8 cellular contexts compared by ENCODE assay signal in the genomic region with DNA sequence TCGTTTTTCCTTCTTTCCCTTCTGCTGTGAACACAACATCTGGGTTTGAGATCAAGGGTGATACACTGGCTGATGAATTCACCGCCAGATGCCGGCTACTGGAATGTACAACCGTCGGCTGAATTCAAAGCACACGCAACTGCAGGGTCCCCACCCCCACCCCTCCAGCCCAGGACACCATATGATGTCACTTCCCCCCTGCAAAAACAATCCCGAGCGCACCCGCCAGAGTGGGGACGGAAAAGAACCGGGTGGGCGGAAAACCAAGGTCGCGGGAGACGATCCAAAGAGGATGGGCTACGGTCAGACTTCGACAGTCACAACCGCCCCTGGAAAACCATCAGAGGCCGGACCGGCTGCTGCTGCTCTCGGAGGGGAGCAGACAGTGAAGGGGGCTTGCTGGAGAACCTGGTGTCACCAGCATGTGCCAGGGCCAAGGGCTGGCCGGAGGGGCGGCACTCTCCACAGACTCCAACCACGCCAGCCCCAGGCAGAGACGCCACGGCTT. TPM values are rescaled to one million over a fixed set of nuclear protein-coding genes. Genes with fewer than 3 reads are reported as not detected.
DNase-seq lines count a peak whose midpoint lies in the region; ATAC-seq and TF ChIP-seq lines count a peak whose summit lies in the region.

No MANE protein-coding gene starts in this region.

- H3K36me3 ChIP-seq in DND-41 (ENCODE audit: insufficient read depth, low read length) (no peaks in the 10 kb centered on the region), esophagus (ENCODE audit: control insufficient read depth in 2 of 2, insufficient read depth in 2 of 2, low read length in 1 of 2) (no peaks in the 10 kb centered on the region)

- H3K4me1 Mint-ChIP-seq in WTC11 (peaks cover 31% of the 10 kb centered on the region), osteocyte (ENCODE audit: unreplicated experiment) (peaks cover 88% of the 10 kb centered on the region)

- H3K9me3 ChIP-seq in DND-41 (ENCODE audit: insufficient read depth, low read length, severe bottlenecking) (no peaks in the 10 kb centered on the region), esophagus (ENCODE audit: control insufficient read depth in 2 of 2, insufficient read depth in 1 of 2, low read depth in 1 of 2, low read length in 1 of 2) (no peaks in the 10 kb centered on the region)

- H3K27me3 Mint-ChIP-seq in WTC11 (ENCODE audit: low read depth), result no peaks in the 10 kb centered on the region
- H3K27me3 Mint-ChIP-seq in osteocyte (ENCODE audit: unreplicated experiment), result no peaks in the 10 kb centered on the region

- 40 to 44% methylated on average over 26 of the region's 26 CpGs for WGBS in esophagus, 2 donors

- H3K4me3 Mint-ChIP-seq in WTC11 (no peak overlapping the region), osteocyte (ENCODE audit: unreplicated experiment) (peak overlapping the region; percentile 32)

- H3K9ac ChIP-seq in DND-41 (ENCODE audit: low read depth, low read length), result no peak overlapping the region

- H3K27me3 ChIP-seq in DND-41 (ENCODE audit: insufficient read depth, low read length, poor library complexity) (peaks cover 3% of the 10 kb centered on the region), esophagus (ENCODE audit: control insufficient read depth in 1 of 2, insufficient read depth in 2 of 2, low read length in 2 of 2) (no peaks in the 10 kb centered on the region)

- H3K27ac Mint-ChIP-seq in WTC11, result peak overlapping the region; percentile 85; the same call in 1 of the 2 replicates
- H3K27ac Mint-ChIP-seq in osteocyte (ENCODE audit: unreplicated experiment), result peak overlapping the region; percentile 99

- CTCF ChIA-PET in WTC11 (lab: Charles Lee), result interaction anchor here (0.6 kb wide), 1 partner anchor 80 kb away, joined by 3 read pairs; no protein-coding TSS in a partner anchor

- no peak for TF ChIP-seq CTCF in DND-41 (IDR thresholded peaks at IDR 0.05; ENCODE audit: borderline replicate concordance, extremely low read depth, low read length, poor library complexity, severe bottlenecking)
- no peak for TF ChIP-seq CTCF in WTC11 (IDR thresholded peaks at IDR 0.05)
- no peak for TF ChIP-seq CTCF in osteocyte (IDR thresholded peaks at IDR 0.05)

- H3K27ac ChIP-seq in DND-41 (ENCODE audit: low read length) (no peak overlapping the region), esophagus (ENCODE audit: low read depth in 2 of 2, low read length in 1 of 2) (peak overlapping the region; percentile 79 to 90)

- POLR2A ChIA-PET in WTC11 (lab: Charles Lee), result no interaction called here

- no peak overlapping the region for H2AFZ ChIP-seq in DND-41 (ENCODE audit: low read depth, low read length)

- H3K4me1 ChIP-seq in DND-41 (ENCODE audit: insufficient read depth, low read length) (peaks cover 9% of the 10 kb centered on the region; the same call in 1 of the 2 replicates), esophagus (ENCODE audit: control insufficient read depth in 2 of 2, insufficient read depth in 2 of 2, low read length in 1 of 2) (peaks cover 8 to 40% of the 10 kb centered on the region in 2 donors)

- peak; percentile 70 for DNase-seq in DND-41
- no peak for DNase-seq in WTC11 (ENCODE audit: low spot score)
- DNase-seq in osteocyte (ENCODE audit: extremely low spot score, unreplicated experiment), result no peak
- DNase-seq in COLO829 (ENCODE audit: low spot score), result no peak
- no peak for DNase-seq in DMS53 treated with DMSO at 0.1 percent for 48 hours (lab: John Stamatoyannopoulos, UW; ENCODE audit: unreplicated experiment)

- peak; percentile 88 for ATAC-seq in DND-41 (ENCODE audit: insufficient read depth, low read depth)
- ATAC-seq in WTC11, result no peak
- ATAC-seq in HG03432 (IDR thresholded peaks at IDR 0.05; ENCODE audit: unreplicated experiment), result no peak
- ATAC-seq in HG03135 (IDR thresholded peaks at IDR 0.05; ENCODE audit: unreplicated experiment), result no peak

- H3K4me2 ChIP-seq in DND-41 (ENCODE audit: insufficient read depth, low read length), result no peak overlapping the region

- H3K36me3 Mint-ChIP-seq in WTC11 (0 out of 2 replicates have a peak, but pooled peaks cover 4% of the 10 kb centered on the region), osteocyte (ENCODE audit: unreplicated experiment) (peaks cover 6% of the 10 kb centered on the region)

- no peaks in the 10 kb centered on the region for H3K9me3 Mint-ChIP-seq in WTC11
- H3K9me3 Mint-ChIP-seq in osteocyte (ENCODE audit: unreplicated experiment), result no peaks in the 10 kb centered on the region

- H3K4me3 ChIP-seq in DND-41 (ENCODE audit: low read depth in 1 of 2, low read length in 2 of 2) (no peak overlapping the region), esophagus (ENCODE audit: low read depth in 1 of 2, low read length in 2 of 2) (no peak overlapping the region)

- 0 out of 2 replicates have a peak, but pooled peaks cover 8% of the 10 kb centered on the region for H4K20me1 ChIP-seq in DND-41 (ENCODE audit: insufficient read depth, low read length)

- no peaks in the 10 kb centered on the region for H3K79me2 ChIP-seq in DND-41 (ENCODE audit: insufficient read depth, low read length)

TF ChIP-seq in WTC11, 78 proteins besides CTCF, POLR2A, EP300 and RAD21:
- TF ChIP-seq, protein P1, sequence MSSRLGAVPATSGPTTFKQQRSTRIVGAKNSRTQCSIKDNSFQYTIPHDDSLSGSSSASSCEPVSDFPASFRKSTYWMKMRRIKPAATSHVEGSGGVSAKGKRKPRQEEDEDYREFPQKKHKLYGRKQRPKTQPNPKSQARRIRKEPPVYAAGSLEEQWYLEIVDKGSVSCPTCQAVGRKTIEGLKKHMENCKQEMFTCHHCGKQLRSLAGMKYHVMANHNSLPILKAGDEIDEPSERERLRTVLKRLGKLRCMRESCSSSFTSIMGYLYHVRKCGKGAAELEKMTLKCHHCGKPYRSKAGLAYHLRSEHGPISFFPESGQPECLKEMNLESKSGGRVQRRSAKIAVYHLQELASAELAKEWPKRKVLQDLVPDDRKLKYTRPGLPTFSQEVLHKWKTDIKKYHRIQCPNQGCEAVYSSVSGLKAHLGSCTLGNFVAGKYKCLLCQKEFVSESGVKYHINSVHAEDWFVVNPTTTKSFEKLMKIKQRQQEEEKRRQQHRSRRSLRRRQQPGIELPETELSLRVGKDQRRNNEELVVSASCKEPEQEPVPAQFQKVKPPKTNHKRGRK (CRISPR knock-in tag; IDR thresholded peaks at IDR 0.05; ENCODE audit: borderline replicate concordance), result no peak
- TF ChIP-seq ZNF219 (CRISPR knock-in tag; IDR thresholded peaks at IDR 0.05; ENCODE audit: borderline replicate concordance), result no peak
- TF ChIP-seq, protein P2, sequence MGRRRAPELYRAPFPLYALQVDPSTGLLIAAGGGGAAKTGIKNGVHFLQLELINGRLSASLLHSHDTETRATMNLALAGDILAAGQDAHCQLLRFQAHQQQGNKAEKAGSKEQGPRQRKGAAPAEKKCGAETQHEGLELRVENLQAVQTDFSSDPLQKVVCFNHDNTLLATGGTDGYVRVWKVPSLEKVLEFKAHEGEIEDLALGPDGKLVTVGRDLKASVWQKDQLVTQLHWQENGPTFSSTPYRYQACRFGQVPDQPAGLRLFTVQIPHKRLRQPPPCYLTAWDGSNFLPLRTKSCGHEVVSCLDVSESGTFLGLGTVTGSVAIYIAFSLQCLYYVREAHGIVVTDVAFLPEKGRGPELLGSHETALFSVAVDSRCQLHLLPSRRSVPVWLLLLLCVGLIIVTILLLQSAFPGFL (CRISPR knock-in tag; IDR thresholded peaks at IDR 0.05; ENCODE audit: borderline replicate concordance), result no peak
- TF ChIP-seq, protein P3, sequence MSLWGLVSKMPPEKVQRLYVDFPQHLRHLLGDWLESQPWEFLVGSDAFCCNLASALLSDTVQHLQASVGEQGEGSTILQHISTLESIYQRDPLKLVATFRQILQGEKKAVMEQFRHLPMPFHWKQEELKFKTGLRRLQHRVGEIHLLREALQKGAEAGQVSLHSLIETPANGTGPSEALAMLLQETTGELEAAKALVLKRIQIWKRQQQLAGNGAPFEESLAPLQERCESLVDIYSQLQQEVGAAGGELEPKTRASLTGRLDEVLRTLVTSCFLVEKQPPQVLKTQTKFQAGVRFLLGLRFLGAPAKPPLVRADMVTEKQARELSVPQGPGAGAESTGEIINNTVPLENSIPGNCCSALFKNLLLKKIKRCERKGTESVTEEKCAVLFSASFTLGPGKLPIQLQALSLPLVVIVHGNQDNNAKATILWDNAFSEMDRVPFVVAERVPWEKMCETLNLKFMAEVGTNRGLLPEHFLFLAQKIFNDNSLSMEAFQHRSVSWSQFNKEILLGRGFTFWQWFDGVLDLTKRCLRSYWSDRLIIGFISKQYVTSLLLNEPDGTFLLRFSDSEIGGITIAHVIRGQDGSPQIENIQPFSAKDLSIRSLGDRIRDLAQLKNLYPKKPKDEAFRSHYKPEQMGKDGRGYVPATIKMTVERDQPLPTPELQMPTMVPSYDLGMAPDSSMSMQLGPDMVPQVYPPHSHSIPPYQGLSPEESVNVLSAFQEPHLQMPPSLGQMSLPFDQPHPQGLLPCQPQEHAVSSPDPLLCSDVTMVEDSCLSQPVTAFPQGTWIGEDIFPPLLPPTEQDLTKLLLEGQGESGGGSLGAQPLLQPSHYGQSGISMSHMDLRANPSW (CRISPR knock-in tag; conservative IDR thresholded peaks at IDR 0.05; ENCODE audit: low read depth), result no peak
- no peak for TF ChIP-seq ZNF263 (CRISPR knock-in tag; IDR thresholded peaks at IDR 0.05; ENCODE audit: low read depth)
- TF ChIP-seq TEAD4 (CRISPR knock-in tag; IDR thresholded peaks at IDR 0.05), result no peak
- no peak for TF ChIP-seq ATF1 (CRISPR knock-in tag; IDR thresholded peaks at IDR 0.05)
- no peak for TF ChIP-seq ZNF416 (CRISPR knock-in tag; IDR thresholded peaks at IDR 0.05)
- TF ChIP-seq, protein P4, sequence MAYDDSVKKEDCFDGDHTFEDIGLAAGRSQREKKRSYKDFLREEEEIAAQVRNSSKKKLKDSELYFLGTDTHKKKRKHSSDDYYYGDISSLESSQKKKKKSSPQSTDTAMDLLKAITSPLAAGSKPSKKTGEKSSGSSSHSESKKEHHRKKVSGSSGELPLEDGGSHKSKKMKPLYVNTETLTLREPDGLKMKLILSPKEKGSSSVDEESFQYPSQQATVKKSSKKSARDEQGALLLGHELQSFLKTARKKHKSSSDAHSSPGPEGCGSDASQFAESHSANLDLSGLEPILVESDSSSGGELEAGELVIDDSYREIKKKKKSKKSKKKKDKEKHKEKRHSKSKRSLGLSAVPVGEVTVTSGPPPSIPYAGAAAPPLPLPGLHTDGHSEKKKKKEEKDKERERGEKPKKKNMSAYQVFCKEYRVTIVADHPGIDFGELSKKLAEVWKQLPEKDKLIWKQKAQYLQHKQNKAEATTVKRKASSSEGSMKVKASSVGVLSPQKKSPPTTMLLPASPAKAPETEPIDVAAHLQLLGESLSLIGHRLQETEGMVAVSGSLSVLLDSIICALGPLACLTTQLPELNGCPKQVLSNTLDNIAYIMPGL (CRISPR knock-in tag; IDR thresholded peaks at IDR 0.05), result no peak

RNA-seq across cellular contexts. Expression of a gene that starts 23.3 kb away (rescaled TPM):
- total RNA-seq in WTC11 (2021), result 0.61 to 0.89 TPM (median 0.89 TPM) in 3 replicates
- polyA plus RNA-seq in esophagus, result 1 to 10 TPM in 1 of 2 donors, under 1 TPM in 1; 0.25 to 3.5 TPM
- total RNA-seq in osteocyte, result 7.3 and 9.2 TPM in 2 replicates

RNA-seq across cellular contexts. Expression of a gene that starts 39.1 kb away (rescaled TPM):
- total RNA-seq in WTC11 (2021), result 62.0 to 74.0 TPM (median 65.8 TPM) in 3 replicates
- polyA plus RNA-seq in esophagus, result 10 to 100 TPM; 17.0 to 17.6 TPM
- 56.2 and 66.7 TPM in 2 replicates for total RNA-seq in osteocyte

RNA-seq across cellular contexts. Expression of a gene that starts 45.5 kb away (rescaled TPM):
- 36.9 to 39.3 TPM (median 37.1 TPM) in 3 replicates for total RNA-seq in WTC11 (2021)
- 10 to 100 TPM; 30.6 to 39.5 TPM for polyA plus RNA-seq in esophagus
- 1,096 and 1,211 TPM in 2 replicates for total RNA-seq in osteocyte

Comparison
In these comparisons a context has a peak if more than half of its experiments do, and no peak if none do; other contexts are left out.
1. RNA of a gene that starts 45.5 kb away (total RNA-seq): 1,096 to 1,211 TPM in osteocyte; 36.9 to 39.3 TPM in WTC11; every median in the first group is over 10 times any median in the second.